In the genomic region with DNA sequence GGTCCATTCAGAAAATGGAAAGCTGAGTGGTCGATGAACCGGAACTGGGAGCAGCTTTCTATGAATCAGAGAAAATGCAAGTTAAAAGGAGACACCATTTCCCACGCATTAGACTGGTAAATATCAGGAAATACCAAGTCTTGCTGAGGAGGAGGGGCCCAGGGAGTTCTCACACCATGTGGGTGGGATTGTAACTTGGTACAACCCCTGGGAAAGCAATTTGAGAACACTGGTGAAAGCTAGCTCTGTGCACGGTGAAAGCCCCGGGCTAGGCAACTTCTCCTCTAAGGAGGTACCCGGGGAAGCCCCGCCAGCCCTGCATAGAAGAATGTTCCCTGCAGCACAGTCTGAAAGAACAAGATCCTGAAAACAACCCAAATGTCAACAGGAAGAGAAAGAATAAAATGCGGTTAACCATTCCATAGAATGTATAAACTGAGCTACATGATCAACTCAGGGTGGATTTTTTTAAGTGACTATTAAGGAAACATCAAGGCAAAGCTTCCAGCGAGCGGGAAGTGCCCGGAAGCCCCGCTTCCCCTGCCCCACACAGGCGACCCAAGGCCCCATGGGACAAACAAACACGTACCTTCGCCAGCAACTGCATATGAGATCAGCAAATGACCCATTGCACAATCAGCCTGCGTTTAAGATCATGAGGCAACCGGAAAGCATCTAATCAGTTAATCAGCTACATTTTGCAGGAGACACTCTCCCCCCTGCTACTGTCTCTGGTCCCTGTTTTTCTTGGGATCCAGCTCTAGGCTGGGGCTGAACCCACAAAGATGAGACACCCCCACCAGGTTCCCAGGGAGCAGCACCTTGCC, we compare ENCODE assay signal across 10 cellular contexts. TPM values are rescaled to one million over a fixed set of nuclear protein-coding genes. Genes with fewer than 3 reads are reported as not detected.
DNase-seq lines count a peak whose midpoint lies in the region; TF ChIP-seq lines count a peak whose summit lies in the region.
"Had no signal": no experiment of that assay in that cellular context is flagged by ENCODE, and none has a peak within 500 bp of the region (broad histone marks: within the 10 kb centered on the region; RNA-seq: fewer than 3 reads in every experiment).

No MANE protein-coding gene starts in this region.

- H3K36me3 Mint-ChIP-seq in activated T-helper 1 cell treated with anti-CD3 and anti-CD28 coated beads, Interleukin-12 subunit alpha, Interleukin-12 subunit beta, Interleukin-2, Interleukin-4 antibody, amounts not matched to agents 30 ng/mL and 10 ng/mL and 1 ng/mL, durations not matched to agents 14 hours and 24 hours and 36 hours (ENCODE audit: low read depth), result no peaks in the 10 kb centered on the region
- no peaks in the 10 kb centered on the region for H3K36me3 Mint-ChIP-seq in activated naive CD4-positive, alpha-beta T cell treated with anti-CD3 and anti-CD28 coated beads, Interleukin-2, amount 10 ng/mL, durations not matched to agents 7 days and 5 days

- H3K4me3 ChIP-seq in SK-N-MC (peak overlapping the region; percentile 52), iPS-20b (ENCODE audit: low read length) (no peak overlapping the region), testis (no peak overlapping the region)

- CTCF ChIA-PET in activated naive CD4-positive, alpha-beta T cell treated with anti-CD3 and anti-CD28 coated beads, Interleukin-2, amount 10 ng/mL, durations not matched to agents 7 days and 5 days (lab: Charles Lee), result no interaction called here

- H3K27me3 Mint-ChIP-seq in activated T-helper 1 cell treated with anti-CD3 and anti-CD28 coated beads, Interleukin-12 subunit alpha, Interleukin-12 subunit beta, Interleukin-2, Interleukin-4 antibody, amounts not matched to agents 30 ng/mL and 10 ng/mL and 1 ng/mL, durations not matched to agents 14 hours and 24 hours and 36 hours (ENCODE audit: insufficient read depth), result peaks cover 7% of the 10 kb centered on the region
- H3K27me3 Mint-ChIP-seq in activated naive CD4-positive, alpha-beta T cell treated with anti-CD3 and anti-CD28 coated beads, Interleukin-2, amount 10 ng/mL, durations not matched to agents 7 days and 5 days, result peaks cover 15% of the 10 kb centered on the region

- H3K27me3 ChIP-seq in iPS-20b (ENCODE audit: insufficient read depth, low read length) (no peaks in the 10 kb centered on the region), testis (no peaks in the 10 kb centered on the region)

- H3K27ac Mint-ChIP-seq in activated T-helper 1 cell treated with anti-CD3 and anti-CD28 coated beads, Interleukin-12 subunit alpha, Interleukin-12 subunit beta, Interleukin-2, Interleukin-4 antibody, amounts not matched to agents 30 ng/mL and 10 ng/mL and 1 ng/mL, durations not matched to agents 14 hours and 24 hours and 36 hours, result no peak overlapping the region
- H3K27ac Mint-ChIP-seq in activated naive CD4-positive, alpha-beta T cell treated with anti-CD3 and anti-CD28 coated beads, Interleukin-2, amount 10 ng/mL, durations not matched to agents 7 days and 5 days, result no peak overlapping the region

- H3K9me3 ChIP-seq in SK-N-MC (ENCODE audit: low read depth, low read length) (no peaks in the 10 kb centered on the region), iPS-20b (ENCODE audit: insufficient read depth, low read depth, low read length) (no peaks in the 10 kb centered on the region), testis (no peaks in the 10 kb centered on the region)

- H3K9ac ChIP-seq in SK-N-MC (ENCODE audit: insufficient read length) (no peak overlapping the region), iPS-20b (ENCODE audit: low read depth, low read length) (peak overlapping the region; percentile 28; the same call in 1 of the 2 replicates)

- no peak for TF ChIP-seq CTCF in testis (IDR thresholded peaks at IDR 0.05)

- DNase-seq in NCI-H2107 treated with DMSO at 0.1 percent for 48 hours (lab: John Stamatoyannopoulos, UW; ENCODE audit: unreplicated experiment) (peak; percentile 45), NCI-H2107 (lab: John Stamatoyannopoulos, UW) (no peak), SK-N-MC (ENCODE audit: low read depth, low spot score) (peak; percentile 98), testis (peak; percentile 41), midbrain (lab: John Stamatoyannopoulos, UW) (no peak)
- DNase-seq in activated T-helper 1 cell treated with anti-CD3 and anti-CD28 coated beads, Interleukin-12 subunit alpha, Interleukin-12 subunit beta, Interleukin-2, Interleukin-4 antibody, amounts not matched to agents 30 ng/mL and 10 ng/mL and 1 ng/mL, durations not matched to agents 14 hours and 24 hours and 36 hours (ENCODE audit: low spot score), result no peak
- no peak for DNase-seq in activated naive CD4-positive, alpha-beta T cell treated with anti-CD3 and anti-CD28 coated beads, Interleukin-2, amount 10 ng/mL, durations not matched to agents 7 days and 5 days
- DNase-seq: NCI-H1105 treated with DMSO at 0.1 percent for 48 hours had no signal

- no peaks in the 10 kb centered on the region for H3K36me3 ChIP-seq in SK-N-MC (ENCODE audit: insufficient read depth, low read length)
- H3K36me3 ChIP-seq in iPS-20b (ENCODE audit: insufficient read depth, low read depth, low read length), result peaks cover 24% of the 10 kb centered on the region; the same call in 1 of the 2 replicates
- no peaks in the 10 kb centered on the region for H3K36me3 ChIP-seq in testis (ENCODE audit: low read depth, missing control alignments)

- peaks cover 32% of the 10 kb centered on the region for H3K4me1 ChIP-seq in iPS-20b (ENCODE audit: insufficient read depth, low read length)
- H3K4me1 ChIP-seq in testis, result peaks cover 4% of the 10 kb centered on the region

- peak overlapping the region; percentile 54; the same call in 1 of the 2 replicates for H3K27ac ChIP-seq in SK-N-MC
- no peak overlapping the region for H3K27ac ChIP-seq in iPS-20b (ENCODE audit: low read length)
- H3K27ac ChIP-seq in testis, result no peak overlapping the region
- H3K27ac ChIP-seq: C4-2B had no signal

- H3K9me3 Mint-ChIP-seq in activated T-helper 1 cell treated with anti-CD3 and anti-CD28 coated beads, Interleukin-12 subunit alpha, Interleukin-12 subunit beta, Interleukin-2, Interleukin-4 antibody, amounts not matched to agents 30 ng/mL and 10 ng/mL and 1 ng/mL, durations not matched to agents 14 hours and 24 hours and 36 hours, result no peaks in the 10 kb centered on the region
- H3K9me3 Mint-ChIP-seq in activated naive CD4-positive, alpha-beta T cell treated with anti-CD3 and anti-CD28 coated beads, Interleukin-2, amount 10 ng/mL, durations not matched to agents 7 days and 5 days, result no peaks in the 10 kb centered on the region

- intact Hi-C loops in testis (cut with DNase I; ENCODE audit: low total_unique reads), result no loop called here
- intact Hi-C loops in activated T-helper 1 cell treated with anti-CD3 and anti-CD28 coated beads, Interleukin-12 subunit alpha, Interleukin-12 subunit beta, Interleukin-2, Interleukin-4 antibody, amounts not matched to agents 30 ng/mL and 10 ng/mL and 1 ng/mL, durations not matched to agents 14 hours and 24 hours and 36 hours (cut with micrococcal nuclease), result no loop called here

- no peak for TF ChIP-seq POLR2A in testis (IDR thresholded peaks at IDR 0.05)

- WGBS in testis, 2 donors, result 36 to 41% methylated on average over 14 to 17 of the region's 17 CpGs

- H3K4me1 Mint-ChIP-seq in activated T-helper 1 cell treated with anti-CD3 and anti-CD28 coated beads, Interleukin-12 subunit alpha, Interleukin-12 subunit beta, Interleukin-2, Interleukin-4 antibody, amounts not matched to agents 30 ng/mL and 10 ng/mL and 1 ng/mL, durations not matched to agents 14 hours and 24 hours and 36 hours (ENCODE audit: low read depth), result peaks cover 6% of the 10 kb centered on the region
- no peaks in the 10 kb centered on the region for H3K4me1 Mint-ChIP-seq in activated naive CD4-positive, alpha-beta T cell treated with anti-CD3 and anti-CD28 coated beads, Interleukin-2, amount 10 ng/mL, durations not matched to agents 7 days and 5 days

- no peak overlapping the region for H3K4me3 Mint-ChIP-seq in activated T-helper 1 cell treated with anti-CD3 and anti-CD28 coated beads, Interleukin-12 subunit alpha, Interleukin-12 subunit beta, Interleukin-2, Interleukin-4 antibody, amounts not matched to agents 30 ng/mL and 10 ng/mL and 1 ng/mL, durations not matched to agents 14 hours and 24 hours and 36 hours
- H3K4me3 Mint-ChIP-seq in activated naive CD4-positive, alpha-beta T cell treated with anti-CD3 and anti-CD28 coated beads, Interleukin-2, amount 10 ng/mL, durations not matched to agents 7 days and 5 days, result no peak overlapping the region

RNA-seq across cellular contexts. Expression of gene SHANK2, which starts 11.3 kb away (rescaled TPM):
- total RNA-seq in testis, result 10 to 100 TPM in 1 of 2 donors, 1 to 10 TPM in 1; 8.0 to 13.9 TPM
- polyA plus RNA-seq in testis (ENCODE audit: insufficient read depth, low read depth, low replicate concordance), result 4.3 TPM
- total RNA-seq in activated T-helper 1 cell treated with anti-CD3 and anti-CD28 coated beads, Interleukin-12 subunit alpha, Interleukin-12 subunit beta, Interleukin-2, Interleukin-4 antibody, amounts not matched to agents 30 ng/mL and 10 ng/mL and 1 ng/mL, durations not matched to agents 14 hours and 24 hours and 36 hours, result not detected in 2 replicates

Comparison
In these comparisons a context has a peak if more than half of its experiments do, and no peak if none do; other contexts are left out.
1. DNase-seq: peak in NCI-H2107 treated with DMSO at 0.1 percent for 48 hours (single experiment), SK-N-MC (single experiment) and testis (single experiment); none in NCI-H2107 (single experiment), activated T-helper 1 cell treated with anti-CD3 and anti-CD28 coated beads, Interleukin-12 subunit alpha, Interleukin-12 subunit beta, Interleukin-2, Interleukin-4 antibody, amounts not matched to agents 30 ng/mL and 10 ng/mL and 1 ng/mL, durations not matched to agents 14 hours and 24 hours and 36 hours (single experiment), activated naive CD4-positive, alpha-beta T cell treated with anti-CD3 and anti-CD28 coated beads, Interleukin-2, amount 10 ng/mL, durations not matched to agents 7 days and 5 days (single experiment) and midbrain (single experiment).